1 cellular context compared by ENCODE assay signal in the genomic region with DNA sequence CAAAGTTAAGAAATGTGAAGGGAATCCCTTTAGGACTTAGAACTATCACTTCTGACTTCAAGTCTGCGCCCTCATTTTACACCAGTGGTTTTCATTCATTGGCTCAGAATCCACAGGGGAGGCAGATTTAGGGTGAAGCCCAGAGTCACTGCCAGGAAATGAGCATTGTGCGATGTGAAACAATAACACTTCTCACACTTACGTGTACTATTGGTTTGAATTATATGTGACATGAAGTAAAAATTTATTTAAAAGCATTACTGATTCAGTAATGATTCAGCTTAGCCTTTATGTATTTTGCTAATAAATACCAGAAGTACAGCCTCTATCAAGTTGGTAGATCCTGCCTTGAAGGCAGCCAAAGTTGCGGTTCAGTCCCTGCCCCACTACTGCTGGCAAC.
TF ChIP-seq lines count a peak whose summit lies in the region.

No MANE protein-coding gene starts in this region.

TF ChIP-seq in GM23338, 12 proteins besides CTCF, POLR2A, EP300 and RAD21:
- no peak for TF ChIP-seq REST (IDR thresholded peaks at IDR 0.05; ENCODE audit: unreplicated experiment)
- no peak for TF ChIP-seq POLR2AphosphoS5 (IDR thresholded peaks at IDR 0.05; ENCODE audit: low read depth)
- no peak for TF ChIP-seq STAT1 (IDR thresholded peaks at IDR 0.05; ENCODE audit: unreplicated experiment)
- no peak for TF ChIP-seq EZH2phosphoT487 (IDR thresholded peaks at IDR 0.05; ENCODE audit: unreplicated experiment)
- no peak for TF ChIP-seq NANOG (IDR thresholded peaks at IDR 0.05; ENCODE audit: borderline replicate concordance)
- no peak for TF ChIP-seq JUNB (IDR thresholded peaks at IDR 0.05; ENCODE audit: unreplicated experiment)
- TF ChIP-seq, protein P1, sequence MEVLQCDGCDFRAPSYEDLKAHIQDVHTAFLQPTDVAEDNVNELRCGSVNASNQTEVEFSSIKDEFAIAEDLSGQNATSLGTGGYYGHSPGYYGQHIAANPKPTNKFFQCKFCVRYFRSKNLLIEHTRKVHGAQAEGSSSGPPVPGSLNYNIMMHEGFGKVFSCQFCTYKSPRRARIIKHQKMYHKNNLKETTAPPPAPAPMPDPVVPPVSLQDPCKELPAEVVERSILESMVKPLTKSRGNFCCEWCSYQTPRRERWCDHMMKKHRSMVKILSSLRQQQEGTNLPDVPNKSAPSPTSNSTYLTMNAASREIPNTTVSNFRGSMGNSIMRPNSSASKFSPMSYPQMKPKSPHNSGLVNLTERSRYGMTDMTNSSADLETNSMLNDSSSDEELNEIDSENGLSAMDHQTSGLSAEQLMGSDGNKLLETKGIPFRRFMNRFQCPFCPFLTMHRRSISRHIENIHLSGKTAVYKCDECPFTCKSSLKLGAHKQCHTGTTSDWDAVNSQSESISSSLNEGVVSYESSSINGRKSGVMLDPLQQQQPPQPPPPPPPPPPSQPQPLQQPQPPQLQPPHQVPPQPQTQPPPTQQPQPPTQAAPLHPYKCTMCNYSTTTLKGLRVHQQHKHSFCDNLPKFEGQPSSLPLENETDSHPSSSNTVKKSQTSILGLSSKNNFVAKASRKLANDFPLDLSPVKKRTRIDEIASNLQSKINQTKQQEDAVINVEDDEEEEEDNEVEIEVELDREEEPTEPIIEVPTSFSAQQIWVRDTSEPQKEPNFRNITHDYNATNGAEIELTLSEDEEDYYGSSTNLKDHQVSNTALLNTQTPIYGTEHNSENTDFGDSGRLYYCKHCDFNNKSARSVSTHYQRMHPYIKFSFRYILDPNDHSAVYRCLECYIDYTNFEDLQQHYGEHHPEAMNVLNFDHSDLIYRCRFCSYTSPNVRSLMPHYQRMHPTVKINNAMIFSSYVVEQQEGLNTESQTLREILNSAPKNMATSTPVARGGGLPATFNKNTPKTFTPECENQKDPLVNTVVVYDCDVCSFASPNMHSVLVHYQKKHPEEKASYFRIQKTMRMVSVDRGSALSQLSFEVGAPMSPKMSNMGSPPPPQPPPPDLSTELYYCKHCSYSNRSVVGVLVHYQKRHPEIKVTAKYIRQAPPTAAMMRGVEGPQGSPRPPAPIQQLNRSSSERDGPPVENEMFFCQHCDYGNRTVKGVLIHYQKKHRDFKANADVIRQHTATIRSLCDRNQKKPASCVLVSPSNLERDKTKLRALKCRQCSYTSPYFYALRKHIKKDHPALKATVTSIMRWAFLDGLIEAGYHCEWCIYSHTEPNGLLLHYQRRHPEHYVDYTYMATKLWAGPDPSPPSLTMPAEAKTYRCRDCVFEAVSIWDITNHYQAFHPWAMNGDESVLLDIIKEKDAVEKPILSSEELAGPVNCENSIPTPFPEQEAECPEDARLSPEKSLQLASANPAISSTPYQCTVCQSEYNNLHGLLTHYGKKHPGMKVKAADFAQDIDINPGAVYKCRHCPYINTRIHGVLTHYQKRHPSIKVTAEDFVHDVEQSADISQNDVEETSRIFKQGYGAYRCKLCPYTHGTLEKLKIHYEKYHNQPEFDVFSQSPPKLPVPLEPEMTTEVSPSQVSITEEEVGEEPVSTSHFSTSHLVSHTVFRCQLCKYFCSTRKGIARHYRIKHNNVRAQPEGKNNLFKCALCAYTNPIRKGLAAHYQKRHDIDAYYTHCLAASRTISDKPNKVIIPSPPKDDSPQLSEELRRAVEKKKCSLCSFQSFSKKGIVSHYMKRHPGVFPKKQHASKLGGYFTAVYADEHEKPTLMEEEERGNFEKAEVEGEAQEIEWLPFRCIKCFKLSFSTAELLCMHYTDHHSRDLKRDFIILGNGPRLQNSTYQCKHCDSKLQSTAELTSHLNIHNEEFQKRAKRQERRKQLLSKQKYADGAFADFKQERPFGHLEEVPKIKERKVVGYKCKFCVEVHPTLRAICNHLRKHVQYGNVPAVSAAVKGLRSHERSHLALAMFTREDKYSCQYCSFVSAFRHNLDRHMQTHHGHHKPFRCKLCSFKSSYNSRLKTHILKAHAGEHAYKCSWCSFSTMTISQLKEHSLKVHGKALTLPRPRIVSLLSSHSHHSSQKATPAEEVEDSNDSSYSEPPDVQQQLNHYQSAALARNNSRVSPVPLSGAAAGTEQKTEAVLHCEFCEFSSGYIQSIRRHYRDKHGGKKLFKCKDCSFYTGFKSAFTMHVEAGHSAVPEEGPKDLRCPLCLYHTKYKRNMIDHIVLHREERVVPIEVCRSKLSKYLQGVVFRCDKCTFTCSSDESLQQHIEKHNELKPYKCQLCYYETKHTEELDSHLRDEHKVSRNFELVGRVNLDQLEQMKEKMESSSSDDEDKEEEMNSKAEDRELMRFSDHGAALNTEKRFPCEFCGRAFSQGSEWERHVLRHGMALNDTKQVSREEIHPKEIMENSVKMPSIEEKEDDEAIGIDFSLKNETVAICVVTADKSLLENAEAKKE (CRISPR knock-in tag; IDR thresholded peaks at IDR 0.05): no peak
- TF ChIP-seq, protein P2, sequence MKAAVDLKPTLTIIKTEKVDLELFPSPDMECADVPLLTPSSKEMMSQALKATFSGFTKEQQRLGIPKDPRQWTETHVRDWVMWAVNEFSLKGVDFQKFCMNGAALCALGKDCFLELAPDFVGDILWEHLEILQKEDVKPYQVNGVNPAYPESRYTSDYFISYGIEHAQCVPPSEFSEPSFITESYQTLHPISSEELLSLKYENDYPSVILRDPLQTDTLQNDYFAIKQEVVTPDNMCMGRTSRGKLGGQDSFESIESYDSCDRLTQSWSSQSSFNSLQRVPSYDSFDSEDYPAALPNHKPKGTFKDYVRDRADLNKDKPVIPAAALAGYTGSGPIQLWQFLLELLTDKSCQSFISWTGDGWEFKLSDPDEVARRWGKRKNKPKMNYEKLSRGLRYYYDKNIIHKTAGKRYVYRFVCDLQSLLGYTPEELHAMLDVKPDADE (IDR thresholded peaks at IDR 0.05): no peak
- no peak for TF ChIP-seq EZH2 (IDR thresholded peaks at IDR 0.05; ENCODE audit: low read depth, unreplicated experiment)
- TF ChIP-seq ZNF331 (CRISPR knock-in tag; IDR thresholded peaks at IDR 0.05; ENCODE audit: low read depth): no peak
- no peak for TF ChIP-seq CREB1 (CRISPR knock-in tag; IDR thresholded peaks at IDR 0.05; ENCODE audit: low read depth)
- no peak for TF ChIP-seq ZNF114 (CRISPR knock-in tag; IDR thresholded peaks at IDR 0.05)
